In genomic region chr7:94648731-94649130, GRCh38 we compare ENCODE assay signal across 1 cellular context.
TF ChIP-seq lines count a peak whose summit lies in the region.

No MANE protein-coding gene starts in this region.

TF ChIP-seq in GM12878, 131 proteins besides CTCF, POLR2A, EP300 and RAD21 (continued from another document):
- TF ChIP-seq EZH2 (IDR thresholded peaks at IDR 0.05; ENCODE audit: borderline replicate concordance, control insufficient read depth, low read depth, low read length) = no peak
